ENCODE assay signal across 9 cellular contexts in the genomic region with DNA sequence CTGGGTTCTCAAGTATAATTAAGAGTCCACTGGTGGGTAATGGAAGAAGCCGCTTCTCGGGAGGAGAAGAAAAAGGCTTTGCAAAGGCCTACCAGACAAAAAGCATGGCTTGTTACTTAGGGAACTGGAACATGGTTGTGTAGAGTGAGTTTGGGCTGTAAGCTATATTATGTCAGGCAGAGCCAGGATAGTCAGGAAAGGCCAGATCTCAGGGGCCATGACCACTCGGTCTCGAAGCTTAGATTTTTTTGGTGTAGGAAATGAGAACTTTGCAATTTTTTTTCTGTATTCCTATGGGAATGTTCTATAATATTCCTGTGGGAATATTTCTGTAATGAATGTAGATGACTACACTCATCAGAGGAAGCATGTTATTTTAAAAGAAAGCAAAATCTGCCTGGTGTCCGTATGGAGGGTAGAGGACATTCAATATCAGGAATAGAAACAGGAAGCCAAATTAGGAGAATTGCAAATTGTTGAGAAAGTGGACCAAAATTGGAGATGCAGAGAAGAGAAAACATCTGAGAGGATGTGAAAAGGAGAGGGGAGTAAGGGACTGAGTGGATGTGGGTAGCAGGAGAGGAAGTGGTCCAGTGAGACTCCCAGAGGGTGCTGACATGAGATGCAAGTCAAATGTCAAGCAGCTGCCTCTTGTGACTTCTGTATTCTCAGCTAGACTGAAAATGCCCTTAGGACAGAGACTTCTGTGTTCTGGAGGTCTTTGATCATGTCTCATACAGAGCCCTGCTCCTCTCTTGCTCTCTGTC. TPM values are rescaled to one million over a fixed set of nuclear protein-coding genes. Genes with fewer than 3 reads are reported as not detected.
A peak's percentile ranks its signal among the peaks of the same experiment; 100 is the strongest.
DNase-seq lines count a peak whose midpoint lies in the region; ATAC-seq and TF ChIP-seq lines count a peak whose summit lies in the region.
"Had no signal": no experiment of that assay in that cellular context is flagged by ENCODE, and none has a peak within 500 bp of the region (broad histone marks: within the 10 kb centered on the region; RNA-seq: fewer than 3 reads in every experiment).

No MANE protein-coding gene starts in this region.

- H3K4me3 Mint-ChIP-seq in neural crest cell, result peak overlapping the region; percentile 4

- no peak for TF ChIP-seq POLR2A in sigmoid colon (IDR thresholded peaks at IDR 0.05)

- H3K9me3 ChIP-seq in mammary epithelial cell (replicated peaks; ENCODE audit: insufficient read depth, low read length) (no peaks in the 10 kb centered on the region), sigmoid colon (no peaks in the 10 kb centered on the region)
- H3K9me3 ChIP-seq: testis had no signal

- dilution Hi-C loops in mammary epithelial cell (cut with HindIII; ENCODE audit: low sequenced_read_pairs), result no loop called here

- no peaks in the 10 kb centered on the region for H3K79me2 ChIP-seq in mammary epithelial cell (ENCODE audit: insufficient read depth, low read length)

- no peak overlapping the region for H3K4me3 ChIP-seq in mammary epithelial cell (replicated peaks in 1 of 3; ENCODE audit: insufficient read depth in 1 of 3, low read depth in 2 of 3, low read length in 3 of 3)
- no peak overlapping the region for H3K4me3 ChIP-seq in sigmoid colon
- H3K4me3 ChIP-seq: testis had no signal

- H3K4me1 Mint-ChIP-seq in neural crest cell, result peaks cover 62% of the 10 kb centered on the region

- peak overlapping the region; percentile 25 for H3K27ac Mint-ChIP-seq in neural crest cell (ENCODE audit: unreplicated experiment)

- H3K36me3 Mint-ChIP-seq in neural crest cell (ENCODE audit: low read depth), result no peaks in the 10 kb centered on the region

- no peaks in the 10 kb centered on the region for H3K36me3 ChIP-seq in mammary epithelial cell (ENCODE audit: insufficient read depth, low read length)
- H3K36me3 ChIP-seq in sigmoid colon, result no peaks in the 10 kb centered on the region

- no peaks in the 10 kb centered on the region for H3K9me3 Mint-ChIP-seq in neural crest cell

- BruUV-seq in mammary epithelial cell (replicated peaks; lab: Mats Ljungman, UMichigan), result no TSS peak

- H3K9ac ChIP-seq in mammary epithelial cell (ENCODE audit: insufficient read depth, low read length), result no peak overlapping the region

- H3K27me3 Mint-ChIP-seq in neural crest cell (ENCODE audit: low read depth), result peaks cover 7% of the 10 kb centered on the region

- TF ChIP-seq CTCF in neural crest cell (conservative IDR thresholded peaks at IDR 0.05) (no peak), mammary epithelial cell (conservative IDR thresholded peaks at IDR 0.05 in 1 of 2, IDR thresholded peaks at IDR 0.05 in 1 of 2; ENCODE audit: extremely low read depth in 1 of 2, insufficient read depth in 1 of 2, low read depth in 1 of 2, low read length in 2 of 2) (no peak), sigmoid colon (IDR thresholded peaks at IDR 0.05) (no peak)

- no peaks in the 10 kb centered on the region for H3K27me3 ChIP-seq in mammary epithelial cell (ENCODE audit: insufficient read depth, low read length)
- no peaks in the 10 kb centered on the region for H3K27me3 ChIP-seq in sigmoid colon
- H3K27me3 ChIP-seq: testis had no signal

- no peak for TF ChIP-seq EP300 in sigmoid colon (IDR thresholded peaks at IDR 0.05)

- DNase-seq in neural crest cell (ENCODE audit: low read depth, low spot score) (no peak), cerebellar cortex (ENCODE audit: low spot score) (no peak), mammary epithelial cell (no peak), sigmoid colon (no peak)
- DNase-seq: testis had no signal

- H4K20me1 ChIP-seq in mammary epithelial cell (ENCODE audit: insufficient read depth, low read length), result no peaks in the 10 kb centered on the region

- intact Hi-C loops in mammary epithelial cell (cut with micrococcal nuclease) (no loop called here), sigmoid colon (cut with DNase I) (loop anchor here (10.0 kb wide), 1 partner anchor 321 kb away; a partner anchor contains a TSS)

- H3K4me2 ChIP-seq in mammary epithelial cell (ENCODE audit: insufficient read depth, low read depth, low read length), result no peak overlapping the region

- peak; percentile 93 for ATAC-seq in GM18909 (IDR thresholded peaks at IDR 0.05; ENCODE audit: poor library complexity, unreplicated experiment)
- peak; percentile 83 for ATAC-seq in GM21786 (IDR thresholded peaks at IDR 0.05; ENCODE audit: unreplicated experiment)
- ATAC-seq in HG03469 (IDR thresholded peaks at IDR 0.05; ENCODE audit: unreplicated experiment), result peak; percentile 91

- H3K4me1 ChIP-seq in mammary epithelial cell (ENCODE audit: insufficient read depth, low read length), result peaks cover 7% of the 10 kb centered on the region
- peaks cover 0 to 65% (median 38%) of the 10 kb centered on the region in 4 donors for H3K4me1 ChIP-seq in sigmoid colon

- H2AFZ ChIP-seq in mammary epithelial cell (ENCODE audit: low read depth, low read length), result no peak overlapping the region

- H3K27ac ChIP-seq in mammary epithelial cell (ENCODE audit: insufficient read depth, low read depth, low read length), result no peak overlapping the region
- no peak overlapping the region for H3K27ac ChIP-seq in sigmoid colon
- H3K27ac ChIP-seq: testis had no signal

- 98% methylated on average over 5 of the region's 5 CpGs for WGBS in mammary epithelial cell (ENCODE audit: low coverage, missing lambda C conversion rate)
- WGBS in sigmoid colon, 2 donors, result 88 to 92% methylated on average over 5 of the region's 5 CpGs

- CTCF ChIA-PET in mammary epithelial cell (lab: Charles Lee; ENCODE audit: low non-redundant PET), result no interaction called here

- in situ Hi-C loops in mammary epithelial cell (cut with MboI; ENCODE audit: low sequenced_read_pairs in 2 of 2), result no loop called here

RNA-seq across cellular contexts. Expression of a gene that starts 45.2 kb away (rescaled TPM):
- total RNA-seq in neural crest cell, result not detected in 2 replicates
- total RNA-seq in mammary epithelial cell, result not detected
- not detected for polyA plus RNA-seq in mammary epithelial cell
- not detected for polyA minus RNA-seq in mammary epithelial cell
- not detected for total RNA-seq in sigmoid colon
- not detected for polyA plus RNA-seq in sigmoid colon
- total RNA-seq: endothelial cell of umbilical vein, testis had no signal
- polyA plus RNA-seq: endothelial cell of umbilical vein had no signal
